Comparison of ENCODE assay signal across 16 cellular contexts in the genomic region with DNA sequence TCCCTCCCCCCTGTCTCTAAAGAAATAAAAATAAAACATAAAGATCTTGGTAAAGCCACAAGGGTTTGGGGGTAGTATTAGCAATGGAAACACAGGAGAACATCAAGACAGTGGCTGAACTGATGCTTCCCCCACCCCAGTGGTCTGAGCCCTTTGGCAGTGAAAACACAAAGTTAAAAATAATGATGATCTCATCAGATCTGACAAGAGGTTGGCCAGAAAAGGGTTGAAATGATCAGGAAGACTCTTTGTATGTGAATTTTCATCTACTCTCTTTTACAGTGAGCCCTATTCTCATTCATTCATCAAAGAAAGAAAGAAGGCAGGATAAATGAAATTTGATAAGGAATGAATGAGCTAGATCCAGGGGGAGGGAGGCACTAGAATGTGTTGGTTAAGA.
"Had no signal": no experiment of that assay in that cellular context is flagged by ENCODE, and none has a peak within 500 bp of the region (broad histone marks: within the 10 kb centered on the region; RNA-seq: fewer than 3 reads in every experiment).

No MANE protein-coding gene starts in this region.

- H3K4me3 Mint-ChIP-seq: activated naive CD4-positive, alpha-beta T cell treated with anti-CD3 and anti-CD28 coated beads, Interleukin-2, amount 50 U/mL, for 24 hours; effector memory CD8-positive, alpha-beta T cell; naive B cell; neural crest cell had no signal

- H3K9me3 ChIP-seq: left lung had no signal

- H3K4me3 ChIP-seq: cardiac muscle cell, left lung, skin epidermis had no signal

- H3K9me3 Mint-ChIP-seq: activated naive CD4-positive, alpha-beta T cell treated with anti-CD3 and anti-CD28 coated beads, Interleukin-2, amount 50 U/mL, for 24 hours; effector memory CD8-positive, alpha-beta T cell; neural crest cell had no signal

- H3K4me1 Mint-ChIP-seq: activated naive CD4-positive, alpha-beta T cell treated with anti-CD3 and anti-CD28 coated beads, Interleukin-2, amount 50 U/mL, for 24 hours had no signal

- H3K27ac ChIP-seq: cardiac muscle cell, foreskin keratinocyte, left lung, skin epidermis had no signal

- H3K36me3 Mint-ChIP-seq: activated naive CD4-positive, alpha-beta T cell treated with anti-CD3 and anti-CD28 coated beads, Interleukin-2, amount 50 U/mL, for 24 hours had no signal

- H3K27me3 ChIP-seq: cardiac muscle cell had no signal

- ATAC-seq: effector memory CD8-positive, alpha-beta T cell; foreskin keratinocyte; left lung; stimulated activated naive CD8-positive, alpha-beta T cell treated with anti-CD3 and anti-CD28 coated beads, Interleukin-15, Interleukin-2, amounts not matched to agents 100 U/mL and 50 U/mL, for 24 hours had no signal

- H3K4me1 ChIP-seq: foreskin keratinocyte, left lung had no signal

- H3K36me3 ChIP-seq: cardiac muscle cell, left lung had no signal

- H3K27ac Mint-ChIP-seq: activated naive CD4-positive, alpha-beta T cell treated with anti-CD3 and anti-CD28 coated beads, Interleukin-2, amount 50 U/mL, for 24 hours; effector memory CD8-positive, alpha-beta T cell had no signal

- DNase-seq: activated CD4-positive, alpha-beta T cell treated with anti-CD3 and anti-CD28 coated beads, Interleukin-2, amount 50 U/mL, for 48 hours; activated gamma-delta T cell; effector memory CD8-positive, alpha-beta T cell; foreskin keratinocyte; head of caudate nucleus; left lung; mammary epithelial cell; naive B cell; retina; stimulated activated naive CD8-positive, alpha-beta T cell treated with anti-CD3 and anti-CD28 coated beads, Interleukin-15, Interleukin-2, amounts not matched to agents 100 U/mL and 50 U/mL, for 24 hours; T-helper 2 cell; trophoblast cell had no signal
